8 cellular contexts compared by ENCODE assay signal in the genomic region with DNA sequence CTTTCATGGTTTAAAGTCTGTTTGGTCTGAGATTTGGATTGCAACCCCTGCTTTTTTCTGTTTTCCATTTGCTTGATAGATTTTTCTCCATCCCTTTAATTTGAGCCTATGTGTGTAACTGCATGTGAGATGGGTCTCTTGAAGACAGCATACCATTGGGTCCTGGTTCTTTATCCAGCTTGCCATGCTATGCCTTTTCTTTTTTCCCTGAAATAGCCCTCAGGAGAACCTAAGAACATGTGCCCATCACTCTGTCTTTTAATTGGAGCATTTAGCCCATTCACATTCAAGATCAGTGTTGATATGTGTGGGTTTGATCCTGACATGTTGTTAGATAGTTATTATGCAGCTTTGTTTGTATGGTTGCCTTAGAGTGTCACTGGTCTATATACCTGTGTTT. TPM values are rescaled to one million over a fixed set of nuclear protein-coding genes. Genes with fewer than 3 reads are reported as not detected.
"Had no signal": no experiment of that assay in that cellular context is flagged by ENCODE, and none has a peak within 500 bp of the region (broad histone marks: within the 10 kb centered on the region; RNA-seq: fewer than 3 reads in every experiment).

No MANE protein-coding gene starts in this region.

- DNase-seq: GDM1, GF-D8 had no signal

- FAIRE-seq: G401.6, GM12891, GM12892, GM18507, GM19239 had no signal

RNA-seq across cellular contexts. Expression of a gene that starts 21.7 kb away (rescaled TPM):
- total RNA-seq: G401 had no signal
